In the genomic region with DNA sequence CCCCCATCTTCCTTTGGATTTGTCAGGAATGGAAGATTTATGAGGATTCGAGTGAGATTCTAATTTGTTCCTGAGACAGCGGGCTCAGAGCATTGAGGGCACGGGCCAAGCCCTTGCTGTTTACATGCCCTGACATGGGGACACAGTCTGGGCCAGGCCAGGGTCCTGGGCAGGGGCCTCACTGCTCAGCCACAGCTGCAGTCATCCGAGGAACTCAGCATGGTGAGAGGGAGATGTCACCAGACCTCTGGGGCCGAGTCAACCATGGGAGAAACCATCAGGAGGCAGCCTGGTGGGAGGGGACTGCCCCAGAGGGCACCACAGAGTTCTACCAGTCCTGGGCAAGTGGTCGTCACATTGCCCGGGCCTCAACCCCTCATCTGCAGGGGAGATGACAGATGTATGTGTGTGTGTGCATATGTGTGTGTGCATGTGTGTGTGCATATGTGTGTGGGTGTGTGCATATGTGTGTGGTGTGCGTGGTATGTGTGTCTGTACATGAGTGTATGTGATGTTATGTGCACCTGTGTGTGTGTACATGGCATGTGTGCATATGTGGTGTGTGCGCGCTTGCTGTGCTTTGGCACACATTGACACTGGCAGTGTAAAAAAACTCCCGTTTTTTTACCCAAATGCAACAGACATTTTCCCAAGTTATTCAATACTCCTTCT, we compare ENCODE assay signal across 23 cellular contexts. TPM values are rescaled to one million over a fixed set of nuclear protein-coding genes. Genes with fewer than 3 reads are reported as not detected.
DNase-seq lines count a peak whose midpoint lies in the region; ATAC-seq, FAIRE-seq and TF ChIP-seq lines count a peak whose summit lies in the region.
"Had no signal": no experiment of that assay in that cellular context is flagged by ENCODE, and none has a peak within 500 bp of the region (broad histone marks: within the 10 kb centered on the region; RNA-seq: fewer than 3 reads in every experiment).

No MANE protein-coding gene starts in this region.

- H3K4me2 ChIP-seq in K562 (ENCODE audit: insufficient read depth, low read length) = no peak overlapping the region

- TF ChIP-seq CTCF in K562 (IDR thresholded peaks at IDR 0.05 in 2 of 3, conservative IDR thresholded peaks at IDR 0.05 in 1 of 3; ENCODE audit: insufficient read depth in 2 of 3, low read depth in 1 of 3, low read length in 3 of 3) = no peak
- TF ChIP-seq CTCF in progenitor cell of endocrine pancreas (IDR thresholded peaks at IDR 0.05; ENCODE audit: unreplicated experiment) = no peak

- TF ChIP-seq RAD21 in K562 (CRISPR knock-in tag; conservative IDR thresholded peaks at IDR 0.05 in 1 of 2, IDR thresholded peaks at IDR 0.05 in 1 of 2) = no peak

- H3K9me3 Mint-ChIP-seq in progenitor cell of endocrine pancreas (ENCODE audit: low read depth) = peaks cover 3% of the 10 kb centered on the region
- H3K9me3 Mint-ChIP-seq: CD4-positive, alpha-beta T cell had no signal

- H3K4me3 Mint-ChIP-seq in progenitor cell of endocrine pancreas (ENCODE audit: low read depth) = peak overlapping the region; percentile 26
- H3K4me3 Mint-ChIP-seq: B cell; CD4-positive, alpha-beta T cell; IgD-negative memory B cell had no signal

- WGBS in K562 (ENCODE audit: insufficient coverage, low coverage, missing lambda C conversion rate) = 23% methylated on average over 11 of the region's 11 CpGs

- no peaks in the 10 kb centered on the region for H3K79me2 ChIP-seq in K562 (ENCODE audit: control insufficient read depth, insufficient read depth, low read length)

- intact Hi-C loops in K562 (cut with micrococcal nuclease) = no loop called here

- peaks cover 3% of the 10 kb centered on the region; the same call in 1 of the 2 replicates for H4K20me1 ChIP-seq in K562 (replicated peaks; ENCODE audit: control insufficient read depth, insufficient read depth, low read length)

- CTCF ChIA-PET in K562 (lab: Yijun Ruan, JAX; ENCODE audit: low intra/inter-chr PET ratio) = no interaction called here

- TF ChIP-seq POLR2A in H54 (IDR thresholded peaks at IDR 0.05; ENCODE audit: low read depth, low read length) (no peak), K562 (conservative IDR thresholded peaks at IDR 0.05) (no peak)

- no peak overlapping the region for H3K9ac ChIP-seq in K562 (ENCODE audit: insufficient read depth in 1 of 2, low read depth in 2 of 2, low read length in 2 of 2)

- no peaks in the 10 kb centered on the region for H3K27me3 Mint-ChIP-seq in progenitor cell of endocrine pancreas
- H3K27me3 Mint-ChIP-seq: CD4-positive, alpha-beta T cell had no signal

- DNase-seq in NCI-H510A treated with DMSO at 0.1 percent for 48 hours (lab: John Stamatoyannopoulos, UW) (peak; percentile 25), NCI-H510A (lab: John Stamatoyannopoulos, UW) (no peak), H54 (ENCODE audit: insufficient read length, low spot score) (no peak), K562 (ENCODE audit: extremely low read depth in 1 of 4, low spot score in 3 of 4) (no peak), progenitor cell of endocrine pancreas (ENCODE audit: low spot score, unreplicated experiment) (no peak), SKM-1 (lab: John Stamatoyannopoulos, UW; ENCODE audit: unreplicated experiment) (no peak)
- DNase-seq: CD4-positive, alpha-beta T cell; GF-D8; Kasumi-1; MG63; NCI-H1048; NCI-H1694 treated with DMSO at 0.1 percent for 48 hours; NCI-H524; OCI-M1; SHP77 treated with DMSO at 0.1 percent for 48 hours had no signal

- peaks cover 45 to 69% of the 10 kb centered on the region in 2 experiments; a peak in 4 of 5 replicates for H3K27me3 ChIP-seq in K562 (ENCODE audit: control insufficient read depth in 2 of 2, insufficient read depth in 2 of 2, low read length in 2 of 2)
- H3K27me3 ChIP-seq: MG63 had no signal

- H3K27ac ChIP-seq in K562 (ENCODE audit: extremely low read depth, low read depth, low read length) = no peak overlapping the region; the same call in 2 of the 3 replicates

- POLR2A ChIA-PET in K562 (lab: Yijun Ruan, JAX) = no interaction called here

- BruUV-seq in K562 (replicated peaks; lab: Mats Ljungman, UMichigan) = no TSS peak

- in situ Hi-C loops in K562 (cut with MboI) = no loop called here

- no peaks in the 10 kb centered on the region for H3K9me1 ChIP-seq in K562 (ENCODE audit: control insufficient read depth, insufficient read depth, low read length)

- no peaks in the 10 kb centered on the region for H3K36me3 Mint-ChIP-seq in progenitor cell of endocrine pancreas (ENCODE audit: insufficient read depth)
- H3K36me3 Mint-ChIP-seq: IgD-negative memory B cell had no signal

- H3K27ac Mint-ChIP-seq in progenitor cell of endocrine pancreas = peak overlapping the region; percentile 57
- H3K27ac Mint-ChIP-seq: B cell; CD4-positive, alpha-beta T cell; IgD-negative memory B cell had no signal

- H2AFZ ChIP-seq in K562 (ENCODE audit: low read depth, low read length) = no peak overlapping the region

- peaks cover 0 to 17% of the 10 kb centered on the region in 2 experiments; a peak in 2 of 5 replicates for H3K4me1 ChIP-seq in K562 (replicated peaks in 1 of 2; ENCODE audit: control insufficient read depth in 2 of 2, insufficient read depth in 2 of 2, low read length in 2 of 2)

- no peak overlapping the region for H3K4me3 ChIP-seq in K562
- H3K4me3 ChIP-seq: MG63 had no signal

- no peak for ATAC-seq in K562
- no peak for ATAC-seq in HG02938 (IDR thresholded peaks at IDR 0.05; ENCODE audit: unreplicated experiment)
- no peak for ATAC-seq in activated CD4-positive, CD25-positive, alpha-beta regulatory T cell treated with anti-CD3 and anti-CD28 coated beads, Interleukin-2, amount 50 U/mL, for 24 hours
- ATAC-seq: SK-N-SH treated with all-trans-retinoic acid at 6 μM for 48 hours had no signal

- no peak for TF ChIP-seq EP300 in K562 (IDR thresholded peaks at IDR 0.05; ENCODE audit: low read length)

- peak; percentile 55 for FAIRE-seq in H54 (lab: Jason Lieb, UNC)
- FAIRE-seq in K562 (lab: Jason Lieb, UNC) = no peak
- FAIRE-seq: GM19239 had no signal

- H3K4me1 Mint-ChIP-seq in progenitor cell of endocrine pancreas (ENCODE audit: low read depth) = peaks cover 31% of the 10 kb centered on the region
- H3K4me1 Mint-ChIP-seq: B cell, IgD-negative memory B cell had no signal

- H3K36me3 ChIP-seq in K562 (ENCODE audit: control insufficient read depth, insufficient read depth, low read length) = no peaks in the 10 kb centered on the region
- H3K36me3 ChIP-seq: MG63 had no signal

- H3K9me3 ChIP-seq in K562 (replicated peaks; ENCODE audit: control insufficient read depth, insufficient read depth, low read depth, low read length) = peaks cover 5% of the 10 kb centered on the region; the same call in 1 of the 2 replicates

RNA-seq across cellular contexts. Expression of gene TMEM250, which starts 42.4 kb away (rescaled TPM):
- total RNA-seq in K562 (2011; cell fraction: chromatin; rRNA removed; ENCODE audit: low replicate concordance) = 9.3 and 37.6 TPM in 2 replicates
- 42.5 and 42.8 TPM in 2 replicates for total RNA-seq in K562 (2011; cell fraction: nucleolus; rRNA removed)
- total RNA-seq in K562 (2011; cell fraction: nucleoplasm; rRNA removed) = 19.5 and 20.3 TPM in 2 replicates
- total RNA-seq in K562 (2014; rRNA removed) (44.6 and 51.3 TPM in 2 replicates), K562 (2014; rRNA removed; fragmentation: Illumina TruSeq; extraction: Trizol) (6.2 and 6.7 TPM in 2 replicates), K562 (2015; rRNA removed; fragmentation: Illumina TruSeq; extraction: Trizol) (21.6 and 23.3 TPM in 2 replicates), K562 (2021) (40.6 and 43.1 TPM in 2 replicates), progenitor cell of endocrine pancreas (39.2 and 39.5 TPM in 2 replicates)
- polyA plus RNA-seq in K562 (2011; rRNA removed) (11.5 and 12.2 TPM in 2 replicates), K562 (2014; fragmentation: Illumina TruSeq; extraction: Trizol) (9.8 and 16.8 TPM in 2 replicates), K562 (2014; fragmentation: Nextera tagmentation; extraction: Ambion mirVana) (under 1 TPM; 0.32 to 0.64 TPM), K562 (2014; rRNA removed) (25.1 and 28.0 TPM in 2 replicates)
- polyA plus RNA-seq in K562 (2011; cell fraction: cytosol; rRNA removed) = 15.5 and 50.0 TPM in 2 replicates
- polyA plus RNA-seq in K562 (2011; cell fraction: nucleus; rRNA removed) = 27.4 and 47.1 TPM in 2 replicates
- polyA plus RNA-seq in K562 (2012) = 27.5 and 33.5 TPM in 2 replicates
- 4.9 and 9.2 TPM in 2 replicates for polyA minus RNA-seq in K562 (2011; rRNA and poly(A)+ RNA removed)
- 18.4 and 21.8 TPM in 2 replicates for polyA minus RNA-seq in K562 (2011; cell fraction: cytosol; rRNA and poly(A)+ RNA removed)
- polyA minus RNA-seq in K562 (2011; cell fraction: nucleus; rRNA and poly(A)+ RNA removed) = 18.7 and 25.0 TPM in 2 replicates

RNA-seq across cellular contexts. Expression of gene LHX3, which starts 43.9 kb away (rescaled TPM):
- total RNA-seq in K562 (2011; cell fraction: chromatin; rRNA removed; ENCODE audit: low replicate concordance) = 0.09 TPM in 1 of 2 replicates, not detected in the other
- not detected in 2 replicates for total RNA-seq in K562 (2011; cell fraction: nucleolus; rRNA removed)
- total RNA-seq in K562 (2011; cell fraction: nucleoplasm; rRNA removed) = not detected in 2 replicates
- total RNA-seq in K562 (2014; rRNA removed) (not detected in 2 replicates), K562 (2014; rRNA removed; fragmentation: Illumina TruSeq; extraction: Trizol) (not detected in 2 replicates), K562 (2015; rRNA removed; fragmentation: Illumina TruSeq; extraction: Trizol) (not detected in 2 replicates), K562 (2021) (0.09 TPM in 1 of 2 replicates, not detected in the other), progenitor cell of endocrine pancreas (not detected in 2 replicates)
- polyA plus RNA-seq in K562 (2011; rRNA removed) (not detected in 2 replicates), K562 (2014; fragmentation: Illumina TruSeq; extraction: Trizol) (not detected in 2 replicates), K562 (2014; fragmentation: Nextera tagmentation; extraction: Ambion mirVana) (not detected), K562 (2014; rRNA removed) (not detected in 2 replicates)
- polyA plus RNA-seq in K562 (2011; cell fraction: cytosol; rRNA removed) = not detected in 2 replicates
- 0.04 TPM in 1 of 2 replicates, not detected in the other for polyA plus RNA-seq in K562 (2011; cell fraction: nucleus; rRNA removed)
- 0.91 TPM in 1 of 2 replicates, not detected in the other for polyA plus RNA-seq in K562 (2012)
- polyA minus RNA-seq in K562 (2011; rRNA and poly(A)+ RNA removed) = not detected in 2 replicates
- polyA minus RNA-seq in K562 (2011; cell fraction: cytosol; rRNA and poly(A)+ RNA removed) = not detected in 2 replicates
- not detected in 2 replicates for polyA minus RNA-seq in K562 (2011; cell fraction: nucleus; rRNA and poly(A)+ RNA removed)
- total RNA-seq: A172, Daoy had no signal
- polyA plus RNA-seq: IgD-negative memory B cell had no signal
